In the genomic region with DNA sequence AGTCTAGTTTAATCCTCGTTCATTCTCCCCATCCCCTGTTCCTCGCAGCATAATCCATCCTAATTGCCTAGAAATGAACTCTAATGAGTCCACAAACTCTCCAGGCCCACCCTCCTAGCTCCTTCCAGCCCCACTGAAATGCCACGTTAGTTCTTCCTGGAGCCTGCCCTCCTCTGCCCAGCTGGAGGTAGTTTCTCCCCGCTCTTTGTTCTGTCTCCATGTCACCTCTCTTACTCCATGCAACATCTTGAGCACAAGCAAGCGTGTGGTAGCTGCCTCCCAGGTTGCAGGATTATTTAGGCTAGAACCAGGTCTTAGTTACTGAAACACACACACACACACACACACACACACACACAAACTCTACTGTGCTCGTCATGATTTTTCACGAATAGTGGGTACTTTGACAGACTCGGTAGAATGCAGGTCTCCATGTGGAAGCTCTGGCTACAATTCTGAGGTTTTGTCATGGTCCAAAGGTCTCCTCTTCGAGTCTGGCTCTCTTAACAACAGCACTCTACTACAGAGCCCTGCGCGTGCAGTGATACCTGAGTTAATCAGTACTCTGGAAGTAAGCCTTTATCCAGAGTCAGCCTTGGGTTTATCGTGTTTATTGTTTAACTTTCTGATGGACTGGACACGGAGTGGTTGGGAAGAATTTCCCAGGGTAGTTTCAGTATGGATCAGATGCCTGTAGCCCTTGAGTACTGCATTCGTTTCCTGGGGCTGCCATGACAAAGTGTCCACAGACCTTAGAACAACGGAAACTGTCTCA, we compare ENCODE assay signal across 24 cellular contexts. TPM values are rescaled to one million over a fixed set of nuclear protein-coding genes. Genes with fewer than 3 reads are reported as not detected.
DNase-seq lines count a peak whose midpoint lies in the region; ATAC-seq lines count a peak whose summit lies in the region.
"Had no signal": no experiment of that assay in that cellular context is flagged by ENCODE, and none has a peak within 500 bp of the region (broad histone marks: within the 10 kb centered on the region; RNA-seq: fewer than 3 reads in every experiment).

No MANE protein-coding gene starts in this region.

- H3K4me1 ChIP-seq in mucosa of rectum (ENCODE audit: control insufficient read depth in 2 of 2, insufficient read depth in 2 of 2, low read length in 2 of 2), result peaks cover 13 to 39% of the 10 kb centered on the region in 2 donors
- H3K4me1 ChIP-seq in right cardiac atrium (ENCODE audit: control insufficient read depth, insufficient read depth, low read length), result no peaks in the 10 kb centered on the region
- H3K4me1 ChIP-seq: upper lobe of right lung had no signal

- WGBS in right cardiac atrium, result 89% methylated on average over 15 of the region's 15 CpGs

- no peaks in the 10 kb centered on the region for H3K27me3 ChIP-seq in mucosa of rectum (ENCODE audit: control insufficient read depth in 2 of 2, insufficient read depth in 2 of 2, low read length in 2 of 2)
- H3K27me3 ChIP-seq in right cardiac atrium (ENCODE audit: control insufficient read depth, insufficient read depth), result no peaks in the 10 kb centered on the region
- H3K27me3 ChIP-seq: brain microvascular endothelial cell, upper lobe of right lung had no signal

- peak overlapping the region; percentile 20 to 43 for H3K4me3 ChIP-seq in mucosa of rectum (ENCODE audit: low read length in 2 of 2)
- no peak overlapping the region for H3K4me3 ChIP-seq in right cardiac atrium (ENCODE audit: low read length)
- H3K4me3 ChIP-seq: coronary artery, smooth muscle cell, upper lobe of right lung had no signal

- H3K9me3 ChIP-seq in mucosa of rectum (ENCODE audit: control insufficient read depth in 2 of 2, low read length in 2 of 2), result no peaks in the 10 kb centered on the region
- no peaks in the 10 kb centered on the region for H3K9me3 ChIP-seq in right cardiac atrium (ENCODE audit: control insufficient read depth, low read length)
- H3K9me3 ChIP-seq: upper lobe of right lung had no signal

- intact Hi-C loops in right cardiac atrium (cut with DNase I), result no loop called here

- no peak for ATAC-seq in HG02938 (IDR thresholded peaks at IDR 0.05; ENCODE audit: unreplicated experiment)
- ATAC-seq in right cardiac atrium, result no peak
- ATAC-seq: activated naive CD8-positive, alpha-beta T cell treated with anti-CD3 and anti-CD28 coated beads, Interleukin-2, amount 50 U/mL, for 24 hours; natural killer cell; PC-3; stimulated activated naive CD8-positive, alpha-beta T cell treated with anti-CD3 and anti-CD28 coated beads, Interleukin-15, amount 100 ng/mL, for 72 hours; upper lobe of right lung had no signal

- H3K36me3 ChIP-seq in mucosa of rectum (ENCODE audit: control insufficient read depth in 2 of 2, insufficient read depth in 2 of 2, low read length in 2 of 2), result no peaks in the 10 kb centered on the region
- H3K36me3 ChIP-seq: brain microvascular endothelial cell, upper lobe of right lung had no signal

- DNase-seq in DMS53 (lab: John Stamatoyannopoulos, UW) (peak; percentile 5), DMS53 treated with DMSO at 0.1 percent for 48 hours (lab: John Stamatoyannopoulos, UW; ENCODE audit: unreplicated experiment) (no peak), islet precursor cell (peak; percentile 34), NCI-H2081 (lab: John Stamatoyannopoulos, UW) (no peak), NCI-H446 (lab: John Stamatoyannopoulos, UW) (no peak), right cardiac atrium (no peak)
- DNase-seq: activated CD4-positive, alpha-beta T cell treated with anti-CD3 and anti-CD28 coated beads, Interleukin-2, amount 10 ng/mL, durations not matched to agents 7 days and 5 days; activated naive CD8-positive, alpha-beta T cell treated with anti-CD3 and anti-CD28 coated beads, Interleukin-2, amount 50 U/mL, for 24 hours; brain microvascular endothelial cell; HCEC 1CT; natural killer cell; NCI-H1694; PC-3; SIG-M5; stimulated activated CD4-positive, alpha-beta T cell treated with anti-CD3 and anti-CD28 coated beads, Interleukin-4, amount 100 ng/mL, for 1 hour; stimulated activated naive CD8-positive, alpha-beta T cell treated with anti-CD3 and anti-CD28 coated beads, Interleukin-15, amount 100 ng/mL, for 72 hours; upper lobe of right lung had no signal

- H3K27ac ChIP-seq in mucosa of rectum (ENCODE audit: low read depth in 2 of 2, low read length in 2 of 2), result peak overlapping the region; percentile 83 to 86
- no peak overlapping the region for H3K27ac ChIP-seq in right cardiac atrium (ENCODE audit: low read length)
- H3K27ac ChIP-seq: 22Rv1, brain microvascular endothelial cell, coronary artery, upper lobe of right lung had no signal

- peak overlapping the region; percentile 13 to 49 for H3K9ac ChIP-seq in mucosa of rectum (ENCODE audit: low read depth in 1 of 2, low read length in 2 of 2)

RNA-seq across cellular contexts. Expression of gene HUNK, which starts 27.5 kb away (rescaled TPM):
- under 1 TPM; 0.11 to 0.82 (median 0.59) TPM for total RNA-seq in right cardiac atrium
- 0.07 TPM for polyA plus RNA-seq in right cardiac atrium
- total RNA-seq: natural killer cell; PC-3; T-helper 1 cell treated with Interleukin-12 subunit alpha and Interleukin-12 subunit beta and Interleukin-4 antibody, amounts not matched to agents 30 ng/mL and 1 ng/mL, for 36 hours had no signal
- polyA plus RNA-seq: IgD-negative memory B cell had no signal

Comparison
In these comparisons a context has a peak if more than half of its experiments do, and no peak if none do; other contexts are left out.
1. DNase-seq: peak in DMS53 (single experiment) and islet precursor cell (single experiment); none in DMS53 treated with DMSO at 0.1 percent for 48 hours (single experiment), NCI-H2081 (0 of 2), NCI-H446 (0 of 2) and right cardiac atrium (0 of 3).